ENCODE assay signal across 2 cellular contexts in the genomic region with DNA sequence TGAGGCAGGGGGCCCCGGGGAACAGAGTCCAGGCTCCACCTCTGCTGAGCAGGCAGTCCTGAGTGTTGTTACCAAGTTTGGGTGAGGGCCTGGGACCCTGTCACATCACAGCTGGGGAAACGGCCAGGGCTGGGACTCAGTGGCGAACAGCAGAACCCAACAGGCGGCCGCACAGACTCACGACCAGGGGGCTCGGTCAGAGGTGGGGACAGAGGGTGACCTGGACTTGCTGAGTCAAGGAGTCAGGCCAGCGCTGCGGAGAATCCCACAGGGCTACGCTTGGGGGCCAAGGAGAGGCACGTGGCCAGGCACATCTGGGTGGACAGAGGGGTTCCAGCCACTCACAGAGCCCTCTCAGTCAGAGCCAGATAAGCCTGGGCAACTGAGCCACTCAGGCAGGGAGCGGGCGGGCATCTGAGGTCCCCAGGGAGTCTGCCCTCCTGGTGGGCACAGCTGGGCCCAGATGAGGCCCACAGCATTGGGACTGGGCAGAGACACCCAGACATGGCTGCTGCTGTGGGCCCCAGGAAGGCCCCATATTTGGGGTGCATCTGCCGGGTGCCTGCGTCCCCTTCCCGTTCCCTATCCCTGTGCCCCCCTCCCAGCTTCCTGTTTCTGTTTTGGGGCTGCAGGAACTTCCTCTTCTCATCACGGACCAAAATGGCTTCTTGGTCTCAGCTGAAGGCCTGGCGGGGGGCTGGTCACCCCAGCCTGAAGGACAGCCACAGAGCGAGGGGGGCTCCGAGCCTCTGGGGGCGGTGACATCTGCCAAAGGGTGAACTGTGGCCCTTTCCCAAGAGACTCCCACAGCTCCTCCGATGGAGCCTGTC.
TF ChIP-seq lines count a peak whose summit lies in the region.

No MANE protein-coding gene starts in this region.

TF ChIP-seq in HEK293, 187 proteins besides CTCF, POLR2A, EP300 and RAD21:
- TF ChIP-seq ZNF174 (tag by site-specific recombination; IDR thresholded peaks at IDR 0.05) (no peak), ZNF223 (tag by site-specific recombination; IDR thresholded peaks at IDR 0.05) (0 out of 2 replicates have a peak, but pooled peaks have one; percentile 10), ZNF335 (tag by site-specific recombination; conservative IDR thresholded peaks at IDR 0.05) (peak; percentile 53; the same call in 1 of the 2 replicates), ZIC2 (tag by site-specific recombination; IDR thresholded peaks at IDR 0.05) (peak; percentile 100)

TF ChIP-seq in H1, 55 proteins besides CTCF, POLR2A, EP300 and RAD21:
- TF ChIP-seq JUND (IDR thresholded peaks at IDR 0.05; ENCODE audit: low read length) (no peak), FOSL1 (IDR thresholded peaks at IDR 0.05; ENCODE audit: insufficient read depth, low read depth, low read length) (no peak), SIRT6 (IDR thresholded peaks at IDR 0.05; ENCODE audit: low read length) (no peak), SRF (IDR thresholded peaks at IDR 0.05; ENCODE audit: low read depth, low read length) (no peak), RXRA (IDR thresholded peaks at IDR 0.05; ENCODE audit: insufficient read depth, low read depth, low read length) (no peak), POU5F1 (IDR thresholded peaks at IDR 0.05; ENCODE audit: low read depth, low read length) (no peak), SP4 (IDR thresholded peaks at IDR 0.05; ENCODE audit: low read length) (no peak), TEAD4 (IDR thresholded peaks at IDR 0.05; ENCODE audit: low read depth, low read length) (no peak), NANOG (IDR thresholded peaks at IDR 0.05; ENCODE audit: insufficient read depth, low read depth, low read length, poor library complexity, severe bottlenecking) (no peak), RNF2 (IDR thresholded peaks at IDR 0.05; ENCODE audit: borderline replicate concordance, low read depth, low read length, missing control alignments, poor library complexity, severe bottlenecking) (no peak), TBP (IDR thresholded peaks at IDR 0.05; ENCODE audit: low read depth, low read length) (no peak), SIX5 (IDR thresholded peaks at IDR 0.05; ENCODE audit: low read depth, low read length) (no peak), HDAC2 (IDR thresholded peaks at IDR 0.05; ENCODE audit: borderline replicate concordance in 1 of 2, low read depth in 2 of 2, low read length in 2 of 2) (no peak), POLR2AphosphoS5 (IDR thresholded peaks at IDR 0.05; ENCODE audit: low read depth, low read length) (no peak), KDM1A (IDR thresholded peaks at IDR 0.05; ENCODE audit: borderline replicate concordance, low read length) (no peak)
- TF ChIP-seq, protein P1, sequence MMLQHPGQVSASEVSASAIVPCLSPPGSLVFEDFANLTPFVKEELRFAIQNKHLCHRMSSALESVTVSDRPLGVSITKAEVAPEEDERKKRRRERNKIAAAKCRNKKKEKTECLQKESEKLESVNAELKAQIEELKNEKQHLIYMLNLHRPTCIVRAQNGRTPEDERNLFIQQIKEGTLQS (IDR thresholded peaks at IDR 0.05; ENCODE audit: insufficient read depth, low read depth, low read length), result no peak
